11 cellular contexts compared by ENCODE assay signal in the genomic region with DNA sequence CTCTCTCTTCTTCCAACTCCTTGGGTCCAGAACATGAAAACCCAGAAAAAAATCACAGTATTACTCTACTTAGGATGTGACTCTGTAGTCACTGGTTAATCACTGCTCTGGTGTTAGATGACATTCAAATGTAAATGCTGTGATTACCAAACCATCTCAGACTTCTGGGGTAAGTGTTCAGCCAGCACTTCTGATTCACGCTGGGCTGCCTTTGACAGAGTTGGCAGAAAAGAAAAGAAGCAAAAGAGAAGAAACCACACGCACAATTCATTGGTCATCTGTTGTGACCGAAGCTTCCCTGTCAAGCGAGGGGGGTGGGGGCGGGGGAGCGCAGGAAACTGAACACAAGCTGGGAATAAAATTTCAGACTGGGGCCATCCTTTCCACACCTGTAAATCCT.
A peak's percentile ranks its signal among the peaks of the same experiment; 100 is the strongest.
DNase-seq lines count a peak whose midpoint lies in the region; ATAC-seq and TF ChIP-seq lines count a peak whose summit lies in the region.
"Had no signal": no experiment of that assay in that cellular context is flagged by ENCODE, and none has a peak within 500 bp of the region (broad histone marks: within the 10 kb centered on the region; RNA-seq: fewer than 3 reads in every experiment).

No MANE protein-coding gene starts in this region.

- H3K4me3 ChIP-seq in SJSA1 (no peak overlapping the region), gastroesophageal sphincter (no peak overlapping the region)

- H3K4me1 ChIP-seq in SJSA1 (replicated peaks) (peaks cover 33% of the 10 kb centered on the region), gastroesophageal sphincter (peaks cover 0 to 64% (median 12%) of the 10 kb centered on the region in 3 donors)

- WGBS in gastroesophageal sphincter (ENCODE audit: low coverage in 1 of 2), 2 donors = 32 to 36% methylated on average over 6 of the region's 6 CpGs

- H3K36me3 ChIP-seq in SJSA1 = no peaks in the 10 kb centered on the region
- no peaks in the 10 kb centered on the region for H3K36me3 ChIP-seq in gastroesophageal sphincter

- no peak for TF ChIP-seq POLR2A in gastroesophageal sphincter (IDR thresholded peaks at IDR 0.05)

- H3K27me3 ChIP-seq in SJSA1 (replicated peaks) (no peaks in the 10 kb centered on the region), gastroesophageal sphincter (no peaks in the 10 kb centered on the region)

- H3K27ac ChIP-seq in SJSA1 = peak overlapping the region; percentile 16; the same call in 1 of the 2 replicates
- H3K27ac ChIP-seq in gastroesophageal sphincter = peak overlapping the region in 3 of 4 donors; percentile 63 to 68 (median 65)

- DNase-seq in Daoy (ENCODE audit: low read depth) = peak; percentile 89
- DNase-seq in SJSA1 (ENCODE audit: low read depth in 1 of 2, low spot score in 2 of 2) = peak in 1 of 2 experiments; percentile 61
- DNase-seq in putamen (ENCODE audit: low spot score) = peak; percentile 45
- no peak for DNase-seq in hepatic stellate cell (ENCODE audit: low spot score)
- DNase-seq: left colon; NCI-H526 treated with DMSO at 0.1 percent for 48 hours; stimulated activated CD4-positive, alpha-beta T cell treated with anti-CD3 and anti-CD28 coated beads, Interleukin-4, amount 100 ng/mL, for 1 hour had no signal

- no peaks in the 10 kb centered on the region for H3K9me3 ChIP-seq in SJSA1 (replicated peaks)
- H3K9me3 ChIP-seq in gastroesophageal sphincter = no peaks in the 10 kb centered on the region

- TF ChIP-seq CTCF in gastroesophageal sphincter (IDR thresholded peaks at IDR 0.05) = no peak

- TF ChIP-seq EP300 in gastroesophageal sphincter (IDR thresholded peaks at IDR 0.05) = no peak

- peak; percentile 74 for ATAC-seq in gastroesophageal sphincter
- ATAC-seq in HG02798 (IDR thresholded peaks at IDR 0.05; ENCODE audit: poor library complexity, unreplicated experiment) = no peak
- no peak for ATAC-seq in GM21447 (IDR thresholded peaks at IDR 0.05; ENCODE audit: unreplicated experiment)
- ATAC-seq in GM19351 (IDR thresholded peaks at IDR 0.05; ENCODE audit: unreplicated experiment) = no peak
- ATAC-seq: left colon had no signal
